In the genomic region with DNA sequence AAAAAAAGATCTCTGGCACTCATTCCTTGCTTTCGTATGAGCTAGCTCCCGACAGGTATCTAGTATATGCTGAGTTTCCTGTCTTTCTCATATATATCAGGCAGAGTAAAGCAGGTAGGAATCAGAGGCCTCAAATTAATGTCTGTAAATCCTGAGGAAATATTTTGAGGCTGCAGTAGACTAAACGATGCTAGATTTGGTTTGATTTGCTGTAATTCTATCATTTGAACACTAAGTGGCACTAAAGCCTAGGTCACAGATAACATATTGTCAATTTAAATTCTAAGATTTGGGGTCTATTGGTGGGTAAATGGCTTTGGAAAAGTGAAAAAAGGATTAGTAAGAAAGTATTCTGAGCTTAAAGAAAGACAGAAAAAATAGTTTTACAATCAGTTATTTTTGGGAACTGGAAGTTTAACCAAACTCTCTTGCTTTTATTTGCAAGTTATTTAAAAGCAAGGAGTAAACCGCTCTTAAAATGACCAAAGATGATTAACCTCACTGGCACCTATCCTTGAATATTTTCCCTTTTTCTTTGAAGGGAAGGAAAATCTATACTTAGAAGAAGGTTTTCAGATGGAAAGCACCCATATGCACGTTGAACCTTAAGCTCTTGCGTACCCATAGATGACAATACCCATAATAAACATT, we compare ENCODE assay signal across 8 cellular contexts. TPM values are rescaled to one million over a fixed set of nuclear protein-coding genes. Genes with fewer than 3 reads are reported as not detected.
DNase-seq lines count a peak whose midpoint lies in the region; ATAC-seq, FAIRE-seq and TF ChIP-seq lines count a peak whose summit lies in the region.

No MANE protein-coding gene starts in this region.

- no peak overlapping the region for H3K9ac ChIP-seq in SK-N-MC (ENCODE audit: insufficient read length)

- no peak for ATAC-seq in GM21447 (IDR thresholded peaks at IDR 0.05; ENCODE audit: unreplicated experiment)

- peak; percentile 31 for FAIRE-seq in GM18507 (lab: Jason Lieb, UNC)
- FAIRE-seq in urothelium cell line (lab: Jason Lieb, UNC) = no peak

- H3K9me3 ChIP-seq in SK-N-MC (ENCODE audit: low read depth, low read length) = no peaks in the 10 kb centered on the region

- H3K4me3 ChIP-seq in SK-N-MC = peak overlapping the region; percentile 42

- H3K36me3 ChIP-seq in SK-N-MC (ENCODE audit: insufficient read depth, low read length) = no peaks in the 10 kb centered on the region

- no peak for TF ChIP-seq EP300 in Ishikawa (IDR thresholded peaks at IDR 0.05; ENCODE audit: borderline replicate concordance)

- TF ChIP-seq RAD21 in Ishikawa (IDR thresholded peaks at IDR 0.05; ENCODE audit: low read depth) = peak; percentile 81

- DNase-seq in AG08396 (ENCODE audit: low spot score) (peak; percentile 13), GM18507 (ENCODE audit: extremely low spot score, insufficient read length, low read depth) (no peak), SK-N-MC (ENCODE audit: low read depth, low spot score) (peak; percentile 70), glomerular endothelial cell (ENCODE audit: extremely low read depth, low read depth, low spot score) (peak; percentile 23), urothelium cell line (ENCODE audit: low spot score) (peak; percentile 24), HPDE6-E6E7 (ENCODE audit: extremely low spot score) (no peak)

- H3K27ac ChIP-seq in SK-N-MC = peak overlapping the region; percentile 23; the same call in 1 of the 2 replicates

TF ChIP-seq in Ishikawa, 13 proteins besides CTCF, POLR2A, EP300 and RAD21:
- no peak for TF ChIP-seq YY1 (IDR thresholded peaks at IDR 0.05; ENCODE audit: low read depth)
- no peak for TF ChIP-seq EGR1 (IDR thresholded peaks at IDR 0.05)
- TF ChIP-seq, protein P1, sequence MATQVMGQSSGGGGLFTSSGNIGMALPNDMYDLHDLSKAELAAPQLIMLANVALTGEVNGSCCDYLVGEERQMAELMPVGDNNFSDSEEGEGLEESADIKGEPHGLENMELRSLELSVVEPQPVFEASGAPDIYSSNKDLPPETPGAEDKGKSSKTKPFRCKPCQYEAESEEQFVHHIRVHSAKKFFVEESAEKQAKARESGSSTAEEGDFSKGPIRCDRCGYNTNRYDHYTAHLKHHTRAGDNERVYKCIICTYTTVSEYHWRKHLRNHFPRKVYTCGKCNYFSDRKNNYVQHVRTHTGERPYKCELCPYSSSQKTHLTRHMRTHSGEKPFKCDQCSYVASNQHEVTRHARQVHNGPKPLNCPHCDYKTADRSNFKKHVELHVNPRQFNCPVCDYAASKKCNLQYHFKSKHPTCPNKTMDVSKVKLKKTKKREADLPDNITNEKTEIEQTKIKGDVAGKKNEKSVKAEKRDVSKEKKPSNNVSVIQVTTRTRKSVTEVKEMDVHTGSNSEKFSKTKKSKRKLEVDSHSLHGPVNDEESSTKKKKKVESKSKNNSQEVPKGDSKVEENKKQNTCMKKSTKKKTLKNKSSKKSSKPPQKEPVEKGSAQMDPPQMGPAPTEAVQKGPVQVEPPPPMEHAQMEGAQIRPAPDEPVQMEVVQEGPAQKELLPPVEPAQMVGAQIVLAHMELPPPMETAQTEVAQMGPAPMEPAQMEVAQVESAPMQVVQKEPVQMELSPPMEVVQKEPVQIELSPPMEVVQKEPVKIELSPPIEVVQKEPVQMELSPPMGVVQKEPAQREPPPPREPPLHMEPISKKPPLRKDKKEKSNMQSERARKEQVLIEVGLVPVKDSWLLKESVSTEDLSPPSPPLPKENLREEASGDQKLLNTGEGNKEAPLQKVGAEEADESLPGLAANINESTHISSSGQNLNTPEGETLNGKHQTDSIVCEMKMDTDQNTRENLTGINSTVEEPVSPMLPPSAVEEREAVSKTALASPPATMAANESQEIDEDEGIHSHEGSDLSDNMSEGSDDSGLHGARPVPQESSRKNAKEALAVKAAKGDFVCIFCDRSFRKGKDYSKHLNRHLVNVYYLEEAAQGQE (IDR thresholded peaks at IDR 0.05; ENCODE audit: low read depth) = no peak
- TF ChIP-seq TEAD4 (IDR thresholded peaks at IDR 0.05) = no peak
- TF ChIP-seq, protein P2, sequence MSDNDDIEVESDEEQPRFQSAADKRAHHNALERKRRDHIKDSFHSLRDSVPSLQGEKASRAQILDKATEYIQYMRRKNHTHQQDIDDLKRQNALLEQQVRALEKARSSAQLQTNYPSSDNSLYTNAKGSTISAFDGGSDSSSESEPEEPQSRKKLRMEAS (IDR thresholded peaks at IDR 0.05) = no peak
- no peak for TF ChIP-seq ZBTB7A (IDR thresholded peaks at IDR 0.05; ENCODE audit: low read depth)
- no peak for TF ChIP-seq TAF1 (IDR thresholded peaks at IDR 0.05; ENCODE audit: low read depth)
- no peak for TF ChIP-seq FOXM1 (IDR thresholded peaks at IDR 0.05; ENCODE audit: borderline replicate concordance, low read depth)
- TF ChIP-seq TCF12 (IDR thresholded peaks at IDR 0.05; ENCODE audit: low read depth) = no peak
- no peak for TF ChIP-seq CEBPB (IDR thresholded peaks at IDR 0.05)
- no peak for TF ChIP-seq CREB1 (IDR thresholded peaks at IDR 0.05; ENCODE audit: low read depth)
- TF ChIP-seq NFIC (IDR thresholded peaks at IDR 0.05) = no peak
- TF ChIP-seq, protein P3, sequence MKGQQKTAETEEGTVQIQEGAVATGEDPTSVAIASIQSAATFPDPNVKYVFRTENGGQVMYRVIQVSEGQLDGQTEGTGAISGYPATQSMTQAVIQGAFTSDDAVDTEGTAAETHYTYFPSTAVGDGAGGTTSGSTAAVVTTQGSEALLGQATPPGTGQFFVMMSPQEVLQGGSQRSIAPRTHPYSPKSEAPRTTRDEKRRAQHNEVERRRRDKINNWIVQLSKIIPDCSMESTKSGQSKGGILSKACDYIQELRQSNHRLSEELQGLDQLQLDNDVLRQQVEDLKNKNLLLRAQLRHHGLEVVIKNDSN (IDR thresholded peaks at IDR 0.05) = no peak

RNA-seq across cellular contexts. Expression of a gene that starts 37.6 kb away (rescaled TPM):
- 0.18 TPM in 1 of 2 replicates, not detected in the other for total RNA-seq in glomerular endothelial cell

Comparison
In these comparisons a context has a peak if more than half of its experiments do, and no peak if none do; other contexts are left out.
1. DNase-seq: peak in AG08396 (single experiment), SK-N-MC (single experiment), glomerular endothelial cell (single experiment) and urothelium cell line (single experiment); none in GM18507 (single experiment) and HPDE6-E6E7 (single experiment).